In genomic region chr17:69609495-69610315, GRCh38 we compare ENCODE assay signal across 8 cellular contexts.
A peak's percentile ranks its signal among the peaks of the same experiment; 100 is the strongest.
DNase-seq lines count a peak whose midpoint lies in the region; ATAC-seq, FAIRE-seq and TF ChIP-seq lines count a peak whose summit lies in the region.

No MANE protein-coding gene starts in this region.

- intact Hi-C loops in activated CD8-positive, alpha-beta T cell treated with anti-CD3 and anti-CD28 coated beads for 36 hours (cut with micrococcal nuclease): no loop called here
- intact Hi-C loops in stomach (cut with DNase I; ENCODE audit: low total_unique reads): loop anchor here (10.0 kb wide), 1 partner anchor 535 kb away; no protein-coding TSS in a partner anchor

- H3K36me3 ChIP-seq in gastroesophageal sphincter: no peaks in the 10 kb centered on the region
- no peaks in the 10 kb centered on the region for H3K36me3 ChIP-seq in stomach

- no peak overlapping the region for H3K27ac Mint-ChIP-seq in activated CD8-positive, alpha-beta T cell treated with anti-CD3 and anti-CD28 coated beads for 36 hours
- no peak overlapping the region for H3K27ac Mint-ChIP-seq in activated CD8-positive, alpha-beta T cell treated with anti-CD3 and anti-CD28 coated beads, Interleukin-2, amount 10 ng/mL, durations not matched to agents 7 days and 5 days

- no peak for ATAC-seq in activated CD8-positive, alpha-beta T cell treated with anti-CD3 and anti-CD28 coated beads for 36 hours
- no peak for ATAC-seq in activated CD8-positive, alpha-beta T cell treated with anti-CD3 and anti-CD28 coated beads, Interleukin-2, amount 10 ng/mL, durations not matched to agents 7 days and 5 days
- ATAC-seq in gastroesophageal sphincter: no peak
- no peak for ATAC-seq in GM18909 (IDR thresholded peaks at IDR 0.05; ENCODE audit: poor library complexity, unreplicated experiment)
- ATAC-seq in HG02610 (IDR thresholded peaks at IDR 0.05; ENCODE audit: unreplicated experiment): no peak

- H3K9me3 Mint-ChIP-seq in activated CD8-positive, alpha-beta T cell treated with anti-CD3 and anti-CD28 coated beads for 36 hours: no peaks in the 10 kb centered on the region
- H3K9me3 Mint-ChIP-seq in activated CD8-positive, alpha-beta T cell treated with anti-CD3 and anti-CD28 coated beads, Interleukin-2, amount 10 ng/mL, durations not matched to agents 7 days and 5 days (ENCODE audit: insufficient read depth): no peaks in the 10 kb centered on the region

- TF ChIP-seq POLR2A in gastroesophageal sphincter (IDR thresholded peaks at IDR 0.05) (no peak), stomach (IDR thresholded peaks at IDR 0.05) (no peak)

- 56 to 68% methylated on average over 5 to 6 of the region's 6 CpGs for WGBS in gastroesophageal sphincter (ENCODE audit: low coverage in 1 of 2), 2 donors
- 55 to 64% (median 59%) methylated on average over 6 of the region's 6 CpGs for WGBS in stomach, 5 donors

- DNase-seq in activated CD8-positive, alpha-beta T cell treated with anti-CD3 and anti-CD28 coated beads for 36 hours: no peak
- DNase-seq in activated CD8-positive, alpha-beta T cell treated with anti-CD3 and anti-CD28 coated beads, Interleukin-2, amount 10 ng/mL, durations not matched to agents 7 days and 5 days: no peak
- DNase-seq in RCC 7860 (ENCODE audit: low spot score) (peak; percentile 15), stomach (no peak), SKM-1 treated with dmso at 0.1 percent for 144 hours (lab: John Stamatoyannopoulos, UW; ENCODE audit: unreplicated experiment) (no peak)

- H3K4me1 Mint-ChIP-seq in activated CD8-positive, alpha-beta T cell treated with anti-CD3 and anti-CD28 coated beads for 36 hours (ENCODE audit: low read depth): peaks cover 7% of the 10 kb centered on the region
- H3K4me1 Mint-ChIP-seq in activated CD8-positive, alpha-beta T cell treated with anti-CD3 and anti-CD28 coated beads, Interleukin-2, amount 10 ng/mL, durations not matched to agents 7 days and 5 days (ENCODE audit: low read depth): peaks cover 27% of the 10 kb centered on the region

- H3K27me3 ChIP-seq in gastroesophageal sphincter (no peaks in the 10 kb centered on the region), stomach (no peaks in the 10 kb centered on the region)

- FAIRE-seq in RCC 7860 (lab: Jason Lieb, UNC): no peak

- H3K36me3 Mint-ChIP-seq in activated CD8-positive, alpha-beta T cell treated with anti-CD3 and anti-CD28 coated beads for 36 hours (ENCODE audit: low read depth): no peaks in the 10 kb centered on the region
- H3K36me3 Mint-ChIP-seq in activated CD8-positive, alpha-beta T cell treated with anti-CD3 and anti-CD28 coated beads, Interleukin-2, amount 10 ng/mL, durations not matched to agents 7 days and 5 days (ENCODE audit: low read depth): no peaks in the 10 kb centered on the region

- CTCF ChIA-PET in activated CD8-positive, alpha-beta T cell treated with anti-CD3 and anti-CD28 coated beads for 36 hours (lab: Charles Lee): interaction anchor here (0.6 to 2.4 kb wide), 11 partner anchors 9 to 534 kb away, joined by 3 to 11 read pairs (median 4); no protein-coding TSS in a partner anchor
- CTCF ChIA-PET in activated CD8-positive, alpha-beta T cell treated with anti-CD3 and anti-CD28 coated beads, Interleukin-2, amount 10 ng/mL, durations not matched to agents 7 days and 5 days (lab: Charles Lee): interaction anchor here (0.6 to 1.9 kb wide), 10 partner anchors 11 to 535 kb away, joined by 3 to 6 read pairs (median 3); no protein-coding TSS in a partner anchor

- no peak overlapping the region for H3K4me3 ChIP-seq in gastroesophageal sphincter
- no peak overlapping the region for H3K4me3 ChIP-seq in stomach

- H3K9me3 ChIP-seq in gastroesophageal sphincter: no peaks in the 10 kb centered on the region
- no peaks in the 10 kb centered on the region for H3K9me3 ChIP-seq in stomach

- no peak for TF ChIP-seq EP300 in gastroesophageal sphincter (IDR thresholded peaks at IDR 0.05)
- no peak for TF ChIP-seq EP300 in stomach (IDR thresholded peaks at IDR 0.05)

- H3K27me3 Mint-ChIP-seq in activated CD8-positive, alpha-beta T cell treated with anti-CD3 and anti-CD28 coated beads for 36 hours: peaks cover 5% of the 10 kb centered on the region
- H3K27me3 Mint-ChIP-seq in activated CD8-positive, alpha-beta T cell treated with anti-CD3 and anti-CD28 coated beads, Interleukin-2, amount 10 ng/mL, durations not matched to agents 7 days and 5 days (ENCODE audit: low read depth): no peaks in the 10 kb centered on the region

- H3K4me3 Mint-ChIP-seq in activated CD8-positive, alpha-beta T cell treated with anti-CD3 and anti-CD28 coated beads for 36 hours: no peak overlapping the region
- H3K4me3 Mint-ChIP-seq in activated CD8-positive, alpha-beta T cell treated with anti-CD3 and anti-CD28 coated beads, Interleukin-2, amount 10 ng/mL, durations not matched to agents 7 days and 5 days: no peak overlapping the region

- POLR2A ChIA-PET in activated CD8-positive, alpha-beta T cell treated with anti-CD3 and anti-CD28 coated beads for 36 hours (lab: Charles Lee): no interaction called here
- POLR2A ChIA-PET in activated CD8-positive, alpha-beta T cell treated with anti-CD3 and anti-CD28 coated beads, Interleukin-2, amount 10 ng/mL, durations not matched to agents 7 days and 5 days (lab: Charles Lee): no interaction called here

- peak; percentile 54 for TF ChIP-seq CTCF in activated CD8-positive, alpha-beta T cell treated with anti-CD3 and anti-CD28 coated beads for 36 hours (IDR thresholded peaks at IDR 0.05)
- TF ChIP-seq CTCF in gastroesophageal sphincter (IDR thresholded peaks at IDR 0.05): peak; percentile 16 to 51 (median 24)
- peak in 5 of 7 experiments; percentile 21 to 51 (median 38) for TF ChIP-seq CTCF in stomach (IDR thresholded peaks at IDR 0.05)

- peaks cover 15 to 38% (median 19%) of the 10 kb centered on the region in 3 donors for H3K4me1 ChIP-seq in gastroesophageal sphincter
- H3K4me1 ChIP-seq in stomach: peaks cover 0 to 40% (median 26%) of the 10 kb centered on the region in 4 donors

- peak overlapping the region in 3 of 4 donors; percentile 62 to 73 (median 71) for H3K27ac ChIP-seq in gastroesophageal sphincter
- H3K27ac ChIP-seq in stomach: peak overlapping the region in 3 of 5 donors; percentile 63 to 70 (median 66)
